In genomic region chr11:16853859-16854258, GRCh38 we compare ENCODE assay signal across 19 cellular contexts.
"Had no signal": no experiment of that assay in that cellular context is flagged by ENCODE, and none has a peak within 500 bp of the region (broad histone marks: within the 10 kb centered on the region; RNA-seq: fewer than 3 reads in every experiment).

No MANE protein-coding gene starts in this region.

- H3K27me3 Mint-ChIP-seq: activated CD4-positive, alpha-beta memory T cell treated with anti-CD3 and anti-CD28 coated beads for 36 hours; naive B cell; progenitor cell of endocrine pancreas; T-cell had no signal

- H3K27ac Mint-ChIP-seq: activated CD4-positive, alpha-beta memory T cell treated with anti-CD3 and anti-CD28 coated beads for 36 hours; activated naive CD4-positive, alpha-beta T cell treated with anti-CD3 and anti-CD28 coated beads for 36 hours; activated naive CD8-positive, alpha-beta T cell treated with anti-CD3 and anti-CD28 coated beads, Interleukin-2, amount 10 ng/mL, durations not matched to agents 7 days and 5 days; T-cell had no signal

- DNase-seq: activated CD4-positive, alpha-beta memory T cell treated with anti-CD3 and anti-CD28 coated beads for 36 hours; activated CD4-positive, alpha-beta T cell treated with anti-CD3 and anti-CD28 coated beads for 48 hours; activated effector memory CD4-positive, alpha-beta T cell treated with Interleukin-2 at 50 U/mL for 16 hours; activated naive CD4-positive, alpha-beta T cell treated with anti-CD3 and anti-CD28 coated beads for 36 hours; activated naive CD8-positive, alpha-beta T cell treated with anti-CD3 and anti-CD28 coated beads, Interleukin-2, amount 10 ng/mL, durations not matched to agents 7 days and 5 days; activated T-cell treated with anti-CD3 and anti-CD28 coated beads, Interleukin-2, amount 50 U/mL, for 48 hours; amniotic stem cell; foreskin melanocyte; islet precursor cell; left colon; lower lobe of right lung; naive B cell; retina; stimulated activated CD4-positive, alpha-beta T cell treated with anti-CD3 and anti-CD28 coated beads, Interleukin-4, amount 100 ng/mL, for 24 hours; stimulated activated naive CD4-positive, alpha-beta T cell treated with Interleukin-2 at 50 U/mL for 16 hours; T-cell; upper lobe of right lung had no signal

- H3K36me3 Mint-ChIP-seq: activated naive CD8-positive, alpha-beta T cell treated with anti-CD3 and anti-CD28 coated beads, Interleukin-2, amount 10 ng/mL, durations not matched to agents 7 days and 5 days; naive B cell had no signal

- H3K4me3 Mint-ChIP-seq: activated CD4-positive, alpha-beta memory T cell treated with anti-CD3 and anti-CD28 coated beads for 36 hours; activated naive CD4-positive, alpha-beta T cell treated with anti-CD3 and anti-CD28 coated beads for 36 hours; activated naive CD8-positive, alpha-beta T cell treated with anti-CD3 and anti-CD28 coated beads, Interleukin-2, amount 10 ng/mL, durations not matched to agents 7 days and 5 days; naive B cell; T-cell had no signal

- H3K4me1 Mint-ChIP-seq: activated naive CD8-positive, alpha-beta T cell treated with anti-CD3 and anti-CD28 coated beads, Interleukin-2, amount 10 ng/mL, durations not matched to agents 7 days and 5 days; naive B cell; T-cell had no signal

- H3K9me3 Mint-ChIP-seq: activated CD4-positive, alpha-beta memory T cell treated with anti-CD3 and anti-CD28 coated beads for 36 hours; activated naive CD4-positive, alpha-beta T cell treated with anti-CD3 and anti-CD28 coated beads for 36 hours; activated naive CD8-positive, alpha-beta T cell treated with anti-CD3 and anti-CD28 coated beads, Interleukin-2, amount 10 ng/mL, durations not matched to agents 7 days and 5 days; naive B cell; T-cell had no signal

- ATAC-seq: esophagus mucosa, left colon, lower lobe of right lung, T-cell, upper lobe of right lung had no signal
